ENCODE assay signal across 17 cellular contexts in the genomic region with DNA sequence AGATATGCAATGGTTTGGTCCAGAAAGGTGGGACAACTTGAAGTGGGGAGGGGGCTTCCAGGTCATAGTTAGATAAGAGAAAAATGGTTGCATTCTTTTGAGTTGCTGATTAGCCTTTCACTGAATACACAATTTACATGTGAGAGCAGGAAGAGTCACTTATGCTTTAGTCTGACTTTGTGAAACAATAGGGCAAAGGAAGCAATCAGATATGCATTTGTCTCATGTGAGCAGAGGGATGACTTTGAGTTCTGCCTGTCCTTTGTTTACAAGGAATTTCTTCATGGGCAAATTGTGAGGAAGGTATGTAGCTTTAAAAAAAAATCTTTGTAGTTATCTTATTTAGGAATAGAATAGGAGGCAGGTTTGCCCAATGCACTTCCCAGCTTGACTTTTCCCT. TPM values are rescaled to one million over a fixed set of nuclear protein-coding genes. Genes with fewer than 3 reads are reported as not detected.
DNase-seq lines count a peak whose midpoint lies in the region; ATAC-seq and TF ChIP-seq lines count a peak whose summit lies in the region.
"Had no signal": no experiment of that assay in that cellular context is flagged by ENCODE, and none has a peak within 500 bp of the region (broad histone marks: within the 10 kb centered on the region; RNA-seq: fewer than 3 reads in every experiment).

No MANE protein-coding gene starts in this region.

- no peaks in the 10 kb centered on the region for H3K36me3 ChIP-seq in HUES6 (ENCODE audit: control insufficient read depth, insufficient read depth, low read length)
- no peaks in the 10 kb centered on the region for H3K36me3 ChIP-seq in iPS-20b (ENCODE audit: insufficient read depth, low read depth, low read length)
- H3K36me3 ChIP-seq in stomach: no peaks in the 10 kb centered on the region
- H3K36me3 ChIP-seq: BE2C had no signal

- H3K27ac Mint-ChIP-seq in WTC11: peak overlapping the region; percentile 95
- H3K27ac Mint-ChIP-seq: CD4-positive, alpha-beta T cell; IgD-negative memory B cell had no signal

- peaks cover 5% of the 10 kb centered on the region; the same call in 1 of the 2 replicates for H3K9me3 Mint-ChIP-seq in WTC11
- H3K9me3 Mint-ChIP-seq: CD4-positive, alpha-beta T cell had no signal

- no peak overlapping the region for H3K4me3 Mint-ChIP-seq in WTC11
- H3K4me3 Mint-ChIP-seq: CD4-positive, alpha-beta T cell had no signal

- DNase-seq in WTC11 (ENCODE audit: low spot score) (no peak), GM19240 (ENCODE audit: insufficient read length, low spot score) (no peak), stomach (no peak)
- DNase-seq: ACHN; BE2C; C1 segment of cervical spinal cord; Caco-2; CD4-positive, alpha-beta T cell; GM23248; KG1 had no signal

- intact Hi-C loops in stomach (cut with DNase I; ENCODE audit: low total_unique reads): no loop called here

- POLR2A ChIA-PET in WTC11 (lab: Charles Lee): no interaction called here

- H3K27me3 ChIP-seq in HUES6 (ENCODE audit: control insufficient read depth, insufficient read depth, low read length) (no peaks in the 10 kb centered on the region), iPS-20b (ENCODE audit: insufficient read depth, low read length) (no peaks in the 10 kb centered on the region), stomach (no peaks in the 10 kb centered on the region)
- H3K27me3 ChIP-seq: BE2C had no signal

- no peak for TF ChIP-seq EP300 in stomach (IDR thresholded peaks at IDR 0.05)

- H3K4me3 ChIP-seq in HUES6 (ENCODE audit: low read depth, low read length) (0 out of 2 replicates have a peak overlapping the region, but pooled peaks have one; percentile 1), iPS-20b (ENCODE audit: low read length) (peak overlapping the region; percentile 30; the same call in 1 of the 2 replicates), stomach (no peak overlapping the region)
- H3K4me3 ChIP-seq: GM23248 had no signal

- peaks cover 6% of the 10 kb centered on the region for H3K36me3 Mint-ChIP-seq in WTC11
- H3K36me3 Mint-ChIP-seq: IgD-negative memory B cell had no signal

- peaks cover 39% of the 10 kb centered on the region for H3K4me1 Mint-ChIP-seq in WTC11

- CTCF ChIA-PET in WTC11 (lab: Charles Lee): interaction anchor here (0.6 to 1.5 kb wide), 2 partner anchors 16 to 73 kb away, joined by 3 to 5 read pairs; a partner anchor contains a TSS

- H3K9me3 ChIP-seq in HUES6 (ENCODE audit: control insufficient read depth, insufficient read depth, low read depth, low read length) (peaks cover 36% of the 10 kb centered on the region), iPS-20b (ENCODE audit: insufficient read depth, low read depth, low read length) (no peaks in the 10 kb centered on the region; the same call in 1 of the 2 replicates), stomach (no peaks in the 10 kb centered on the region)
- H3K9me3 ChIP-seq: BE2C, Caco-2 had no signal

- TF ChIP-seq CTCF in WTC11 (IDR thresholded peaks at IDR 0.05) (no peak), stomach (IDR thresholded peaks at IDR 0.05) (no peak)

- H3K27ac ChIP-seq in HUES6 (ENCODE audit: low read depth, low read length) (peak overlapping the region; percentile 89; the same call in 1 of the 2 replicates), iPS-20b (ENCODE audit: low read length) (peak overlapping the region; percentile 63), stomach (no peak overlapping the region)
- H3K27ac ChIP-seq: GM23248 had no signal

- H3K9ac ChIP-seq in HUES6 (ENCODE audit: low read length) (peak overlapping the region; percentile 75), iPS-20b (ENCODE audit: low read depth, low read length) (no peak overlapping the region)
- H3K9ac ChIP-seq: GM23248 had no signal

- H3K4me1 ChIP-seq in HUES6 (ENCODE audit: control insufficient read depth, insufficient read depth, low read length) (peaks cover 33% of the 10 kb centered on the region), iPS-20b (ENCODE audit: insufficient read depth, low read length) (peaks cover 16% of the 10 kb centered on the region), stomach (no peaks in the 10 kb centered on the region)
- H3K4me1 ChIP-seq: Caco-2 had no signal

- ATAC-seq in WTC11: no peak
- ATAC-seq in HG03565 (IDR thresholded peaks at IDR 0.05; ENCODE audit: unreplicated experiment): no peak
- ATAC-seq: HepG2 had no signal

- H3K27me3 Mint-ChIP-seq in WTC11 (ENCODE audit: low read depth): no peaks in the 10 kb centered on the region
- H3K27me3 Mint-ChIP-seq: CD4-positive, alpha-beta T cell; IgD-negative memory B cell had no signal

- no peak for TF ChIP-seq POLR2A in stomach (IDR thresholded peaks at IDR 0.05)

TF ChIP-seq in WTC11, 78 proteins besides CTCF, POLR2A, EP300 and RAD21:
- TF ChIP-seq, protein P1, sequence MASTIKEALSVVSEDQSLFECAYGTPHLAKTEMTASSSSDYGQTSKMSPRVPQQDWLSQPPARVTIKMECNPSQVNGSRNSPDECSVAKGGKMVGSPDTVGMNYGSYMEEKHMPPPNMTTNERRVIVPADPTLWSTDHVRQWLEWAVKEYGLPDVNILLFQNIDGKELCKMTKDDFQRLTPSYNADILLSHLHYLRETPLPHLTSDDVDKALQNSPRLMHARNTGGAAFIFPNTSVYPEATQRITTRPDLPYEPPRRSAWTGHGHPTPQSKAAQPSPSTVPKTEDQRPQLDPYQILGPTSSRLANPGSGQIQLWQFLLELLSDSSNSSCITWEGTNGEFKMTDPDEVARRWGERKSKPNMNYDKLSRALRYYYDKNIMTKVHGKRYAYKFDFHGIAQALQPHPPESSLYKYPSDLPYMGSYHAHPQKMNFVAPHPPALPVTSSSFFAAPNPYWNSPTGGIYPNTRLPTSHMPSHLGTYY (CRISPR knock-in tag; IDR thresholded peaks at IDR 0.05): no peak
- TF ChIP-seq ZNF317 (CRISPR knock-in tag; IDR thresholded peaks at IDR 0.05; ENCODE audit: borderline replicate concordance, low read depth) (no peak), CREM (CRISPR knock-in tag; IDR thresholded peaks at IDR 0.05) (no peak), ELF4 (CRISPR knock-in tag; IDR thresholded peaks at IDR 0.05; ENCODE audit: low read depth) (no peak), HMGA2 (CRISPR knock-in tag; IDR thresholded peaks at IDR 0.05) (no peak), OVOL2 (CRISPR knock-in tag; IDR thresholded peaks at IDR 0.05; ENCODE audit: borderline replicate concordance) (no peak), ETV6 (CRISPR knock-in tag; IDR thresholded peaks at IDR 0.05) (no peak)
- TF ChIP-seq, protein P2, sequence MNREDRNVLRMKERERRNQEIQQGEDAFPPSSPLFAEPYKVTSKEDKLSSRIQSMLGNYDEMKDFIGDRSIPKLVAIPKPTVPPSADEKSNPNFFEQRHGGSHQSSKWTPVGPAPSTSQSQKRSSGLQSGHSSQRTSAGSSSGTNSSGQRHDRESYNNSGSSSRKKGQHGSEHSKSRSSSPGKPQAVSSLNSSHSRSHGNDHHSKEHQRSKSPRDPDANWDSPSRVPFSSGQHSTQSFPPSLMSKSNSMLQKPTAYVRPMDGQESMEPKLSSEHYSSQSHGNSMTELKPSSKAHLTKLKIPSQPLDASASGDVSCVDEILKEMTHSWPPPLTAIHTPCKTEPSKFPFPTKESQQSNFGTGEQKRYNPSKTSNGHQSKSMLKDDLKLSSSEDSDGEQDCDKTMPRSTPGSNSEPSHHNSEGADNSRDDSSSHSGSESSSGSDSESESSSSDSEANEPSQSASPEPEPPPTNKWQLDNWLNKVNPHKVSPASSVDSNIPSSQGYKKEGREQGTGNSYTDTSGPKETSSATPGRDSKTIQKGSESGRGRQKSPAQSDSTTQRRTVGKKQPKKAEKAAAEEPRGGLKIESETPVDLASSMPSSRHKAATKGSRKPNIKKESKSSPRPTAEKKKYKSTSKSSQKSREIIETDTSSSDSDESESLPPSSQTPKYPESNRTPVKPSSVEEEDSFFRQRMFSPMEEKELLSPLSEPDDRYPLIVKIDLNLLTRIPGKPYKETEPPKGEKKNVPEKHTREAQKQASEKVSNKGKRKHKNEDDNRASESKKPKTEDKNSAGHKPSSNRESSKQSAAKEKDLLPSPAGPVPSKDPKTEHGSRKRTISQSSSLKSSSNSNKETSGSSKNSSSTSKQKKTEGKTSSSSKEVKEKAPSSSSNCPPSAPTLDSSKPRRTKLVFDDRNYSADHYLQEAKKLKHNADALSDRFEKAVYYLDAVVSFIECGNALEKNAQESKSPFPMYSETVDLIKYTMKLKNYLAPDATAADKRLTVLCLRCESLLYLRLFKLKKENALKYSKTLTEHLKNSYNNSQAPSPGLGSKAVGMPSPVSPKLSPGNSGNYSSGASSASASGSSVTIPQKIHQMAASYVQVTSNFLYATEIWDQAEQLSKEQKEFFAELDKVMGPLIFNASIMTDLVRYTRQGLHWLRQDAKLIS (CRISPR knock-in tag; IDR thresholded peaks at IDR 0.05; ENCODE audit: borderline replicate concordance): no peak
- TF ChIP-seq, protein P3, sequence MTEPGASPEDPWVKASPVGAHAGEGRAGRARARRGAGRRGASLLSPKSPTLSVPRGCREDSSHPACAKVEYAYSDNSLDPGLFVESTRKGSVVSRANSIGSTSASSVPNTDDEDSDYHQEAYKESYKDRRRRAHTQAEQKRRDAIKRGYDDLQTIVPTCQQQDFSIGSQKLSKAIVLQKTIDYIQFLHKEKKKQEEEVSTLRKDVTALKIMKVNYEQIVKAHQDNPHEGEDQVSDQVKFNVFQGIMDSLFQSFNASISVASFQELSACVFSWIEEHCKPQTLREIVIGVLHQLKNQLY (CRISPR knock-in tag; IDR thresholded peaks at IDR 0.05): no peak
- TF ChIP-seq, protein P4, sequence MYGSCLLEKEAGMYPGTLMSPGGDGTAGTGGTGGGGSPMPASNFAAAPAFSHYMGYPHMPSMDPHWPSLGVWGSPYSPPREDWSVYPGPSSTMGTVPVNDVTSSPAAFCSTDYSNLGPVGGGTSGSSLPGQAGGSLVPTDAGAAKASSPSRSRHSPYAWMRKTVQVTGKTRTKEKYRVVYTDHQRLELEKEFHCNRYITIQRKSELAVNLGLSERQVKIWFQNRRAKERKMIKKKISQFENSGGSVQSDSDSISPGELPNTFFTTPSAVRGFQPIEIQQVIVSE (CRISPR knock-in tag; IDR thresholded peaks at IDR 0.05; ENCODE audit: borderline replicate concordance): no peak

RNA-seq across cellular contexts. Expression of a gene that starts 12.9 kb away (rescaled TPM):
- total RNA-seq in WTC11 (2021): not detected in 3 replicates
- not detected for total RNA-seq in stomach
- polyA plus RNA-seq in stomach: not detected
- total RNA-seq: Caco-2; CD4-positive, alpha-beta T cell; GM23248; H7; HepG2; HT-29 had no signal
- polyA plus RNA-seq: GM23248, HepG2, IgD-negative memory B cell had no signal

RNA-seq across cellular contexts. Expression of a gene that starts 16.2 kb away (rescaled TPM):
- total RNA-seq in WTC11 (2021) (14.3 to 15.8 TPM (median 14.7 TPM) in 3 replicates), stomach (10 to 100 TPM in 2 of 5 donors, 1 to 10 TPM in 3; 3.5 to 26.4 (median 9.3) TPM)
- 10 to 100 TPM in 1 of 3 donors, 1 to 10 TPM in 2; 9.0 to 12.8 (median 9.0) TPM for polyA plus RNA-seq in stomach
- total RNA-seq: HT-29 had no signal

RNA-seq across cellular contexts. Expression of a gene that starts 58.9 kb away (rescaled TPM):
- total RNA-seq in WTC11 (2021): 108 to 123 TPM (median 112 TPM) in 3 replicates
- 100 to 1,000 TPM in 1 of 5 donors, 10 to 100 TPM in 3, 1 to 10 TPM in 1; 5.8 to 113 (median 37.6) TPM for total RNA-seq in stomach
- 10 to 100 TPM; 20.5 to 25.5 (median 24.0) TPM for polyA plus RNA-seq in stomach

Comparison
In these comparisons a context has a peak if more than half of its experiments do, and no peak if none do; other contexts are left out.
1. H3K27ac ChIP-seq: peak in HUES6 (single experiment) and iPS-20b (single experiment); none in stomach (0 of 5).
2. H3K4me3 ChIP-seq: peak in HUES6 (single experiment) and iPS-20b (single experiment); none in stomach (0 of 4).